ENCODE assay signal across 11 cellular contexts in the genomic region with DNA sequence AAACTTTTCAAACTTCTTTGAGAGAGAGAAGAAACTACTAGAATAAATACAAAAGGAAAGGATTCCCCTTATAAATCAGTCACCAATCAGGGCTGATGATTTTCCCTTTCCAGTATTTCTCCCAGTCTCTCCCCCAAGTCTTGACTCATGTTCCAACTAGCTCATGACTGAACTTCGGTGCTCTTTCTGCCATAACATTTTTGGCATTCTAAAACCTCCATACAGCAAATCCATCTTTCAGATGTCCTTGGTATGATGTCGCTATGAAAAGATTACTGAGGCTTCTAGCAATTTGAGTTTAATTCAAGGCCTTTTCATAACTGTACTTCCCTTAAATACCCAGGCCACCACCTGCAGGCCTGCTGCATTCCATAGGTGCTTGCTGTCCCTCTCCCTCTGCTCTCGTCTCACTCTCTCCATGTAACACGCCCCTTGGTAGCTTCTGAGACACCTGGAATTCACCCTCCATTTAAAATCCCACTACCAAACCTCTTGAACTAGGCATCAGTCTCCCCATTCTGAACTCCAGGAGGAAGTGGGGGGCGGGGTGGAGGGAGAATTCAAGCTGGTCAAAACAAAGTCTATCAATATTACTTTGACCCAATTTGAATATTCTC. TPM values are rescaled to one million over a fixed set of nuclear protein-coding genes. Genes with fewer than 3 reads are reported as not detected.
DNase-seq lines count a peak whose midpoint lies in the region; ATAC-seq and TF ChIP-seq lines count a peak whose summit lies in the region.
"Had no signal": no experiment of that assay in that cellular context is flagged by ENCODE, and none has a peak within 500 bp of the region (broad histone marks: within the 10 kb centered on the region; RNA-seq: fewer than 3 reads in every experiment).

No MANE protein-coding gene starts in this region.

- TF ChIP-seq CTCF in fibroblast of lung (conservative IDR thresholded peaks at IDR 0.05 in 1 of 2, IDR thresholded peaks at IDR 0.05 in 1 of 2; ENCODE audit: low read depth in 1 of 2, low read length in 2 of 2) (no peak), prostate gland (IDR thresholded peaks at IDR 0.05) (no peak)

- H3K9ac ChIP-seq in fibroblast of lung (ENCODE audit: insufficient read depth, low read length): no peak overlapping the region

- ATAC-seq in GM19395 (IDR thresholded peaks at IDR 0.05; ENCODE audit: unreplicated experiment): no peak

- TF ChIP-seq POLR2A in prostate gland (IDR thresholded peaks at IDR 0.05): no peak

- 49% methylated on average over 5 of the region's 5 CpGs for WGBS in prostate gland

- peaks cover 29% of the 10 kb centered on the region for H3K79me2 ChIP-seq in fibroblast of lung (ENCODE audit: control insufficient read depth, insufficient read depth, low read length)

- no peaks in the 10 kb centered on the region for H3K9me3 ChIP-seq in fibroblast of lung (ENCODE audit: control insufficient read depth, insufficient read depth, low read depth, low read length)
- no peaks in the 10 kb centered on the region for H3K9me3 ChIP-seq in prostate gland

- H3K27me3 ChIP-seq in fibroblast of lung (ENCODE audit: control insufficient read depth, insufficient read depth, low read length) (no peaks in the 10 kb centered on the region), prostate gland (replicated peaks; ENCODE audit: insufficient read depth) (no peaks in the 10 kb centered on the region)

- peaks cover 7% of the 10 kb centered on the region for H3K4me1 ChIP-seq in fibroblast of lung (ENCODE audit: control insufficient read depth, extremely low read depth, insufficient read depth, low read length)
- no peaks in the 10 kb centered on the region for H3K4me1 ChIP-seq in prostate gland (replicated peaks)

- intact Hi-C loops in prostate gland (cut with DNase I): loop anchor here (5.0 to 10.0 kb wide), 2 partner anchors 183 to 370 kb away; no protein-coding TSS in a partner anchor

- H3K36me3 ChIP-seq in fibroblast of lung (ENCODE audit: control insufficient read depth, insufficient read depth, low read length) (no peaks in the 10 kb centered on the region), prostate gland (no peaks in the 10 kb centered on the region)

- no peak overlapping the region for H2AFZ ChIP-seq in fibroblast of lung (ENCODE audit: low read length)

- H3K4me2 ChIP-seq in fibroblast of lung (ENCODE audit: extremely low read depth, insufficient read depth, low read length): peak overlapping the region; percentile 82

- H4K20me1 ChIP-seq in fibroblast of lung (ENCODE audit: control insufficient read depth, extremely low read depth, insufficient read depth, low read length): no peaks in the 10 kb centered on the region

- H3K27ac ChIP-seq in fibroblast of lung (ENCODE audit: insufficient read depth, low read length): peak overlapping the region; percentile 17
- peak overlapping the region in 1 of 2 donors; percentile 81 for H3K27ac ChIP-seq in prostate gland
- H3K27ac ChIP-seq: skin epidermis had no signal

- H3K4me3 ChIP-seq in fibroblast of lung (replicated peaks in 1 of 4; ENCODE audit: control extremely low read depth in 1 of 4, insufficient read depth in 1 of 4, low read depth in 3 of 4, low read length in 4 of 4) (peak overlapping the region; percentile 10 to 97 (median 86)), prostate gland (peak overlapping the region; percentile 69 to 79)
- H3K4me3 ChIP-seq: skin epidermis had no signal

- DNase-seq in ELR (ENCODE audit: low read depth) (peak; percentile 55), NCI-H69 (lab: John Stamatoyannopoulos, UW) (peak; percentile 44), fibroblast of lung (ENCODE audit: low read depth in 2 of 2) (peak; percentile 43 to 88), prostate gland (ENCODE audit: low spot score) (no peak), globus pallidus (ENCODE audit: low spot score) (no peak), inferior parietal cortex (ENCODE audit: extremely low spot score) (no peak), NCI-H1417 (lab: John Stamatoyannopoulos, UW) (no peak)
- DNase-seq: DMS79, NCI-H2171 had no signal

RNA-seq across cellular contexts. Expression of gene PRKD1, which starts 2.4 kb away (rescaled TPM):
- total RNA-seq in fibroblast of lung: 15.9 and 20.1 TPM in 2 replicates
- 22.2 and 26.2 TPM in 2 replicates for polyA plus RNA-seq in fibroblast of lung
- polyA plus RNA-seq in fibroblast of lung (2012): 16.3 and 17.6 TPM in 2 replicates
- polyA minus RNA-seq in fibroblast of lung (ENCODE audit: low replicate concordance): 7.2 and 8.9 TPM in 2 replicates
- 10 to 100 TPM; 45.0 to 82.0 TPM for total RNA-seq in prostate gland

Comparison
In these comparisons a context has a peak if more than half of its experiments do, and no peak if none do; other contexts are left out.
1. DNase-seq: peak in ELR (single experiment), NCI-H69 (single experiment) and fibroblast of lung (2 of 2); none in prostate gland (single experiment), globus pallidus (single experiment), inferior parietal cortex (single experiment) and NCI-H1417 (0 of 3).